16 cellular contexts compared by ENCODE assay signal in the genomic region with DNA sequence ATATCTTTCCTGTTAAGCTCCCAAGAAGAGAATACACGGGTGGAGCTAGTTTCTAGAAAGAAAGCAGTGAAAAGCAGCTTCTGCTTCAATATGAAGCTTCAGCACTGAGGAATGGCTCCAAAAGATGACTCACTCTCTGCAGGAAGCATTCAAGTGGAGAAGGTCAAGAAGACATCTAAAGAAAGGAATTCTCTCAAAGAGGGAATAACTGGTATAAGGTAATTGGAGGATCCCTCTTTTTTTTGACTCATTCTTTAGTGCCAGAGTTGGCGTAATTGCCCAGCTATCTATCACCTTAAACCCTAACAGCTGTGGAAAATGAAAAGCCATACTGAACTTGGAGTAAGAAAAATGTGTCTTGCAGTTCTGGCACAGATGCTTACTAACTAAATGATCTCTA. TPM values are rescaled to one million over a fixed set of nuclear protein-coding genes. Genes with fewer than 3 reads are reported as not detected.
DNase-seq lines count a peak whose midpoint lies in the region; ATAC-seq, FAIRE-seq and TF ChIP-seq lines count a peak whose summit lies in the region.
"Had no signal": no experiment of that assay in that cellular context is flagged by ENCODE, and none has a peak within 500 bp of the region (broad histone marks: within the 10 kb centered on the region; RNA-seq: fewer than 3 reads in every experiment).

No MANE protein-coding gene starts in this region.

- H3K36me3 ChIP-seq in HepG2 (replicated peaks in 1 of 2; ENCODE audit: control insufficient read depth in 1 of 2, insufficient read depth in 2 of 2, low read length in 2 of 2): no peaks in the 10 kb centered on the region
- no peaks in the 10 kb centered on the region for H3K36me3 ChIP-seq in right lobe of liver
- H3K36me3 ChIP-seq: neutrophil, stomach had no signal

- no peak overlapping the region for H3K4me2 ChIP-seq in HepG2 (ENCODE audit: low read depth, low read length)

- H3K27me3 ChIP-seq in HepG2 (ENCODE audit: control insufficient read depth in 1 of 2, insufficient read depth in 2 of 2, low read length in 2 of 2): no peaks in the 10 kb centered on the region; a peak in 1 of 5 replicates
- H3K27me3 ChIP-seq in right lobe of liver: no peaks in the 10 kb centered on the region
- H3K27me3 ChIP-seq: neutrophil, stomach had no signal

- intact Hi-C loops in HepG2 (cut with micrococcal nuclease; ENCODE audit: unreplicated experiment) (no loop called here), right lobe of liver (cut with DNase I) (no loop called here)

- CTCF ChIA-PET in HepG2 (lab: Yijun Ruan, JAX; ENCODE audit: low intra/inter-chr PET ratio, low total read pairs): no interaction called here
- CTCF ChIA-PET in activated CD4-positive, alpha-beta T cell treated with anti-CD3 and anti-CD28 coated beads, Interleukin-2, amount 10 ng/mL, durations not matched to agents 7 days and 5 days (lab: Charles Lee): interaction anchor here (1.6 kb wide), 1 partner anchor 94 kb away, joined by 3 read pairs; no protein-coding TSS in a partner anchor

- H4K20me1 ChIP-seq in HepG2 (ENCODE audit: insufficient read depth, low read length): no peaks in the 10 kb centered on the region

- BruUV-seq in HepG2 (replicated peaks; lab: Mats Ljungman, UMichigan): no TSS peak

- H3K9me3 ChIP-seq in HepG2 (ENCODE audit: low read length) (no peaks in the 10 kb centered on the region), right lobe of liver (no peaks in the 10 kb centered on the region)
- H3K9me3 ChIP-seq: neutrophil, stomach had no signal

- H3K4me1 ChIP-seq in HepG2 (ENCODE audit: insufficient read depth, low read length) (peaks cover 38% of the 10 kb centered on the region), right lobe of liver (no peaks in the 10 kb centered on the region)
- H3K4me1 ChIP-seq: stomach had no signal

- TF ChIP-seq CTCF in HepG2 (CRISPR knock-in tag; IDR thresholded peaks at IDR 0.05) (no peak), right lobe of liver (IDR thresholded peaks at IDR 0.05) (no peak), chondrocyte (IDR thresholded peaks at IDR 0.05) (no peak)

- WGBS in HepG2 (ENCODE audit: low lambda C conversion rate): 100% methylated on average over 2 of the region's 2 CpGs
- WGBS in right lobe of liver (ENCODE audit: insufficient coverage, low coverage, low lambda C conversion rate, missing lambda C conversion rate): 38% methylated on average over 2 of the region's 2 CpGs

- H3K27ac Mint-ChIP-seq in activated CD4-positive, alpha-beta T cell treated with anti-CD3 and anti-CD28 coated beads, Interleukin-2, amount 10 ng/mL, durations not matched to agents 7 days and 5 days: no peak overlapping the region
- H3K27ac Mint-ChIP-seq in chondrocyte (ENCODE audit: unreplicated experiment): no peak overlapping the region
- H3K27ac Mint-ChIP-seq: B cell had no signal

- POLR2A ChIA-PET in HepG2 (lab: Yijun Ruan, JAX): no interaction called here
- POLR2A ChIA-PET in activated CD4-positive, alpha-beta T cell treated with anti-CD3 and anti-CD28 coated beads, Interleukin-2, amount 10 ng/mL, durations not matched to agents 7 days and 5 days (lab: Charles Lee): no interaction called here

- no peak for DNase-seq in HepG2 (ENCODE audit: low spot score)
- DNase-seq in right lobe of liver: no peak
- peak; percentile 3 for DNase-seq in amniotic epithelial cell (ENCODE audit: low read depth)
- peak; percentile 30 for DNase-seq in glomerular visceral epithelial cell (ENCODE audit: extremely low spot score)
- no peak for DNase-seq in activated CD4-positive, alpha-beta T cell treated with anti-CD3 and anti-CD28 coated beads, Interleukin-2, amount 10 ng/mL, durations not matched to agents 7 days and 5 days
- no peak for DNase-seq in chondrocyte (ENCODE audit: low spot score)
- DNase-seq: activated CD8-positive, alpha-beta memory T cell treated with anti-CD3 and anti-CD28 coated beads, Interleukin-2, amount 50 U/mL, for 48 hours; erythroblast; NCI-H2029 treated with DMSO at 0.1 percent for 48 hours; OCI-M1; stimulated activated CD4-positive, alpha-beta T cell treated with anti-CD3 and anti-CD28 coated beads, Interleukin-2, amount 100 ng/mL, for 48 hours; stomach had no signal

- no peak for FAIRE-seq in HepG2 (lab: Jason Lieb, UNC)

- no peaks in the 10 kb centered on the region for H3K36me3 Mint-ChIP-seq in activated CD4-positive, alpha-beta T cell treated with anti-CD3 and anti-CD28 coated beads, Interleukin-2, amount 10 ng/mL, durations not matched to agents 7 days and 5 days (ENCODE audit: low read depth)
- no peaks in the 10 kb centered on the region for H3K36me3 Mint-ChIP-seq in chondrocyte (ENCODE audit: low read depth)

- no peak for TF ChIP-seq POLR2A in HepG2 (IDR thresholded peaks at IDR 0.05; ENCODE audit: insufficient read depth in 1 of 2, low read depth in 2 of 2, low read length in 2 of 2)
- TF ChIP-seq POLR2A in right lobe of liver (IDR thresholded peaks at IDR 0.05): no peak

- ATAC-seq in HepG2 (no peak), right lobe of liver (no peak), HG02642 (IDR thresholded peaks at IDR 0.05; ENCODE audit: poor library complexity, unreplicated experiment) (no peak), HG02798 (IDR thresholded peaks at IDR 0.05; ENCODE audit: poor library complexity, unreplicated experiment) (no peak)

- in situ Hi-C loops in HepG2 (cut with HindIII; ENCODE audit: extremely low pct_ligation_motif_present, low pct_unique_long_range_greater_than_20kb): no loop called here

- no peak for TF ChIP-seq RAD21 in HepG2 (CRISPR knock-in tag; IDR thresholded peaks at IDR 0.05)

- H2AFZ ChIP-seq in HepG2 (ENCODE audit: low read length): no peak overlapping the region

- H3K4me3 Mint-ChIP-seq in activated CD4-positive, alpha-beta T cell treated with anti-CD3 and anti-CD28 coated beads, Interleukin-2, amount 10 ng/mL, durations not matched to agents 7 days and 5 days: no peak overlapping the region
- H3K4me3 Mint-ChIP-seq in chondrocyte (ENCODE audit: unreplicated experiment): no peak overlapping the region
- H3K4me3 Mint-ChIP-seq: B cell had no signal

- H3K79me2 ChIP-seq in HepG2 (ENCODE audit: insufficient read depth, low read length): peaks cover 49% of the 10 kb centered on the region

- peaks cover 16% of the 10 kb centered on the region for H3K4me1 Mint-ChIP-seq in activated CD4-positive, alpha-beta T cell treated with anti-CD3 and anti-CD28 coated beads, Interleukin-2, amount 10 ng/mL, durations not matched to agents 7 days and 5 days
- peaks cover 3% of the 10 kb centered on the region for H3K4me1 Mint-ChIP-seq in chondrocyte (ENCODE audit: low read depth)

- H3K4me3 ChIP-seq in HepG2 (replicated peaks in 1 of 3; ENCODE audit: insufficient read depth in 1 of 3, low read depth in 2 of 3, low read length in 3 of 3) (no peak overlapping the region), right lobe of liver (no peak overlapping the region)
- H3K4me3 ChIP-seq: stomach had no signal

- H3K9me3 Mint-ChIP-seq in activated CD4-positive, alpha-beta T cell treated with anti-CD3 and anti-CD28 coated beads, Interleukin-2, amount 10 ng/mL, durations not matched to agents 7 days and 5 days: no peaks in the 10 kb centered on the region
- H3K9me3 Mint-ChIP-seq in chondrocyte (ENCODE audit: low read depth): peaks cover 15% of the 10 kb centered on the region

- H3K9ac ChIP-seq in HepG2 (ENCODE audit: insufficient read depth, low read depth, low read length): no peak overlapping the region

- H3K27ac ChIP-seq in HepG2 (ENCODE audit: extremely low read length, insufficient read depth, low read length) (no peak overlapping the region), right lobe of liver (no peak overlapping the region)
- H3K27ac ChIP-seq: neutrophil, stomach had no signal

- TF ChIP-seq EP300 in HepG2 (IDR thresholded peaks at IDR 0.05; ENCODE audit: low read depth in 2 of 2, low read length in 2 of 2) (no peak), HepG2 (CRISPR knock-in tag; IDR thresholded peaks at IDR 0.05; ENCODE audit: borderline replicate concordance) (no peak)

- no peaks in the 10 kb centered on the region for H3K27me3 Mint-ChIP-seq in activated CD4-positive, alpha-beta T cell treated with anti-CD3 and anti-CD28 coated beads, Interleukin-2, amount 10 ng/mL, durations not matched to agents 7 days and 5 days
- H3K27me3 Mint-ChIP-seq in chondrocyte (ENCODE audit: low read depth): no peaks in the 10 kb centered on the region
- H3K27me3 Mint-ChIP-seq: B cell had no signal

TF ChIP-seq in HepG2, 621 proteins besides CTCF, POLR2A, EP300 and RAD21:
- TF ChIP-seq FOSL2 (CRISPR knock-in tag; IDR thresholded peaks at IDR 0.05): 0 out of 2 replicates have a peak, but pooled peaks have one; percentile 9
- no peak for TF ChIP-seq ZNF709 (CRISPR knock-in tag; IDR thresholded peaks at IDR 0.05)

RNA-seq across cellular contexts. Expression of gene EDA2R, which starts 3.5 kb away (rescaled TPM):
- total RNA-seq in HepG2 (2016; rRNA removed; fragmentation: Illumina TruSeq; extraction: Trizol): 9.3 and 10.0 TPM in 2 replicates
- 0.97 and 1.3 TPM in 2 replicates for total RNA-seq in HepG2 (2016; cell fraction: cytosol; rRNA removed; fragmentation: Illumina TruSeq; extraction: Trizol; ENCODE audit: low read depth)
- total RNA-seq in HepG2 (2016; cell fraction: insoluble cytoplasmic fraction; rRNA removed; fragmentation: Illumina TruSeq; extraction: Trizol): 9.0 and 9.6 TPM in 2 replicates
- total RNA-seq in HepG2 (2016; cell fraction: membrane; rRNA removed; fragmentation: Illumina TruSeq; extraction: Trizol): 5.4 and 5.8 TPM in 2 replicates
- total RNA-seq in HepG2 (2016; cell fraction: nucleus; rRNA removed; fragmentation: Illumina TruSeq; extraction: Trizol): 14.0 and 15.1 TPM in 2 replicates
- 10.9 and 12.0 TPM in 2 replicates for polyA plus RNA-seq in HepG2 (2011; rRNA removed)
- polyA plus RNA-seq in HepG2 (2011; cell fraction: cytosol; rRNA removed): 5.1 and 6.3 TPM in 2 replicates
- polyA plus RNA-seq in HepG2 (2011; cell fraction: nucleus; rRNA removed): 17.1 and 18.2 TPM in 2 replicates
- 5.0 and 7.0 TPM in 2 replicates for polyA plus RNA-seq in HepG2 (2012)
- polyA plus RNA-seq in HepG2 (2016; cell fraction: cytosol; fragmentation: Illumina TruSeq; extraction: Trizol; ENCODE audit: low read depth): 0.89 and 0.92 TPM in 2 replicates
- 10.3 and 10.4 TPM in 2 replicates for polyA plus RNA-seq in HepG2 (2016; cell fraction: insoluble cytoplasmic fraction; fragmentation: Illumina TruSeq; extraction: Trizol; ENCODE audit: low read depth)
- 3.8 and 3.9 TPM in 2 replicates for polyA plus RNA-seq in HepG2 (2016; cell fraction: membrane; fragmentation: Illumina TruSeq; extraction: Trizol; ENCODE audit: low read depth)
- polyA plus RNA-seq in HepG2 (2016; cell fraction: nucleus; fragmentation: Illumina TruSeq; extraction: Trizol; ENCODE audit: insufficient read depth, low read depth): 20.2 and 21.1 TPM in 2 replicates
- polyA minus RNA-seq in HepG2 (2011; rRNA and poly(A)+ RNA removed; ENCODE audit: low replicate concordance): 0.21 and 19.8 TPM in 2 replicates
- 3.6 and 4.0 TPM in 2 replicates for polyA minus RNA-seq in HepG2 (2011; cell fraction: cytosol; rRNA and poly(A)+ RNA removed)
- polyA minus RNA-seq in HepG2 (2011; cell fraction: nucleus; rRNA and poly(A)+ RNA removed): 16.2 and 16.4 TPM in 2 replicates
- total RNA-seq in right lobe of liver: under 1 TPM in 4 of 6 experiments, not detected in 2; 0.09 to 0.55 (median 0.25) TPM
- total RNA-seq in activated CD4-positive, alpha-beta T cell treated with anti-CD3 and anti-CD28 coated beads, Interleukin-2, amount 10 ng/mL, durations not matched to agents 7 days and 5 days: 1 to 10 TPM; 3.0 to 3.6 TPM
- total RNA-seq in chondrocyte: 3.0 to 4.2 TPM (median 3.6 TPM) in 3 replicates

Comparison
In these comparisons a context has a peak if more than half of its experiments do, and no peak if none do; other contexts are left out.
1. DNase-seq: peak in amniotic epithelial cell (single experiment) and glomerular visceral epithelial cell (single experiment); none in HepG2 (single experiment), right lobe of liver (0 of 3), activated CD4-positive, alpha-beta T cell treated with anti-CD3 and anti-CD28 coated beads, Interleukin-2, amount 10 ng/mL, durations not matched to agents 7 days and 5 days (single experiment) and chondrocyte (single experiment).